Comparison of ENCODE assay signal across 1 cellular context in genomic region chr2:6423944-6424343, GRCh38.
TF ChIP-seq lines count a peak whose summit lies in the region.

No MANE protein-coding gene starts in this region.

TF ChIP-seq in IMR-90, 13 proteins besides CTCF, POLR2A, EP300 and RAD21:
- TF ChIP-seq USF2 (IDR thresholded peaks at IDR 0.05; ENCODE audit: low read depth, low read length) (no peak), CHD1 (IDR thresholded peaks at IDR 0.05; ENCODE audit: low read depth, low read length) (no peak), SMC3 (IDR thresholded peaks at IDR 0.05; ENCODE audit: low read depth, low read length) (no peak), NFE2L2 (IDR thresholded peaks at IDR 0.05; ENCODE audit: low read depth, low read length) (no peak), RFX5 (IDR thresholded peaks at IDR 0.05; ENCODE audit: low read depth, low read length) (no peak), MAZ (IDR thresholded peaks at IDR 0.05; ENCODE audit: borderline replicate concordance, low read depth, low read length) (no peak), MXI1 (IDR thresholded peaks at IDR 0.05; ENCODE audit: borderline replicate concordance, low read depth, low read length) (no peak), MAFK (IDR thresholded peaks at IDR 0.05; ENCODE audit: low read depth, low read length) (no peak), FOS (IDR thresholded peaks at IDR 0.05; ENCODE audit: low read depth, low read length) (no peak), CEBPB (IDR thresholded peaks at IDR 0.05; ENCODE audit: low read depth, low read length) (no peak), BHLHE40 (IDR thresholded peaks at IDR 0.05; ENCODE audit: low read depth, low read length) (no peak)
TF ChIP-seq in IMR-90: peak in this region for 0.
